ENCODE assay signal across 26 cellular contexts in genomic region chr22:26226538-26227297, GRCh38. TPM values are rescaled to one million over a fixed set of nuclear protein-coding genes. Genes with fewer than 3 reads are reported as not detected.
"Had no signal": no experiment of that assay in that cellular context is flagged by ENCODE, and none has a peak within 500 bp of the region (broad histone marks: within the 10 kb centered on the region; RNA-seq: fewer than 3 reads in every experiment).

No MANE protein-coding gene starts in this region.

- H3K27ac Mint-ChIP-seq: activated B cell treated with CpG ODN at 0.5 μM for 24 hours; activated CD4-positive, alpha-beta memory T cell treated with anti-CD3 and anti-CD28 coated beads for 36 hours; activated CD4-positive, alpha-beta T cell treated with anti-CD3 and anti-CD28 coated beads, Interleukin-2, amount 10 ng/mL, durations not matched to agents 24 days and 14 days; activated naive CD4-positive, alpha-beta T cell treated with anti-CD3 and anti-CD28 coated beads for 36 hours; activated naive CD8-positive, alpha-beta T cell; activated T-helper 17 cell treated with anti-CD3 and anti-CD28 coated beads, Interleukin-2, amount 50 U/mL, for 72 hours; T-helper 1 cell treated with Interleukin-12 subunit alpha and Interleukin-12 subunit beta and Interleukin-4 antibody, amounts not matched to agents 30 μg/mL and 1 μg/mL, for 36 hours had no signal

- H3K27me3 Mint-ChIP-seq: activated B cell treated with CpG ODN at 0.5 μM for 24 hours; activated CD4-positive, alpha-beta memory T cell treated with anti-CD3 and anti-CD28 coated beads for 36 hours; activated CD4-positive, alpha-beta T cell treated with anti-CD3 and anti-CD28 coated beads, Interleukin-2, amount 10 ng/mL, durations not matched to agents 24 days and 14 days had no signal

- H3K4me1 ChIP-seq: SJSA1 had no signal

- DNase-seq: activated B cell treated with CpG ODN at 0.5 μM for 24 hours; activated CD4-positive, alpha-beta memory T cell treated with anti-CD3 and anti-CD28 coated beads for 36 hours; activated CD4-positive, alpha-beta T cell treated with anti-CD3 and anti-CD28 coated beads for 1 hour; activated CD4-positive, alpha-beta T cell treated with anti-CD3 and anti-CD28 coated beads, Interleukin-2, amount 10 ng/mL, durations not matched to agents 24 days and 14 days; activated CD8-positive, alpha-beta memory T cell treated with anti-CD3 and anti-CD28 coated beads for 24 hours; activated gamma-delta T cell; activated naive CD4-positive, alpha-beta T cell treated with anti-CD3 and anti-CD28 coated beads for 36 hours; activated T-cell treated with anti-CD3 and anti-CD28 coated beads, Interleukin-2, amount 50 U/mL, for 48 hours; amygdala; brain microvascular endothelial cell; Kasumi-1; KBM-7; NCI-H1105 treated with DMSO at 0.1 percent for 48 hours; NCI-H1436 treated with DMSO at 0.1 percent for 48 hours; NCI-H187 treated with DMSO at 0.1 percent for 48 hours; NCI-H2081 treated with DMSO at 0.1 percent for 48 hours; NCI-H524 treated with DMSO at 0.1 percent for 48 hours; NCI-H748 treated with DMSO at 0.1 percent for 48 hours; PC-3; SHP77; SW 1271 had no signal

- H3K9me3 ChIP-seq: SJSA1 had no signal

- H3K4me3 Mint-ChIP-seq: activated B cell treated with CpG ODN at 0.5 μM for 24 hours; activated CD4-positive, alpha-beta memory T cell treated with anti-CD3 and anti-CD28 coated beads for 36 hours; activated CD4-positive, alpha-beta T cell treated with anti-CD3 and anti-CD28 coated beads, Interleukin-2, amount 10 ng/mL, durations not matched to agents 24 days and 14 days; activated naive CD4-positive, alpha-beta T cell treated with anti-CD3 and anti-CD28 coated beads for 36 hours; activated naive CD8-positive, alpha-beta T cell; activated T-helper 17 cell treated with anti-CD3 and anti-CD28 coated beads, Interleukin-2, amount 50 U/mL, for 72 hours; T-helper 1 cell treated with Interleukin-12 subunit alpha and Interleukin-12 subunit beta and Interleukin-4 antibody, amounts not matched to agents 30 μg/mL and 1 μg/mL, for 36 hours had no signal

- H3K9me3 Mint-ChIP-seq: activated CD4-positive, alpha-beta T cell treated with anti-CD3 and anti-CD28 coated beads, Interleukin-2, amount 10 ng/mL, durations not matched to agents 24 days and 14 days; activated T-helper 17 cell treated with anti-CD3 and anti-CD28 coated beads, Interleukin-2, amount 50 U/mL, for 72 hours; T-helper 1 cell treated with Interleukin-12 subunit alpha and Interleukin-12 subunit beta and Interleukin-4 antibody, amounts not matched to agents 30 μg/mL and 1 μg/mL, for 36 hours had no signal

- H3K27ac ChIP-seq: brain microvascular endothelial cell, SJSA1 had no signal

- H3K36me3 Mint-ChIP-seq: activated CD4-positive, alpha-beta memory T cell treated with anti-CD3 and anti-CD28 coated beads for 36 hours; activated naive CD8-positive, alpha-beta T cell had no signal

- H3K4me3 ChIP-seq: SJSA1 had no signal

- ATAC-seq: activated T-helper 17 cell treated with anti-CD3 and anti-CD28 coated beads, Interleukin-2, amount 50 U/mL, for 72 hours; PC-3; SK-N-SH treated with all-trans-retinoic acid at 6 μM for 48 hours had no signal

- H3K27me3 ChIP-seq: brain microvascular endothelial cell, SJSA1 had no signal

- H3K36me3 ChIP-seq: brain microvascular endothelial cell, SJSA1 had no signal

- H3K4me1 Mint-ChIP-seq: activated B cell treated with CpG ODN at 0.5 μM for 24 hours; activated CD4-positive, alpha-beta T cell treated with anti-CD3 and anti-CD28 coated beads, Interleukin-2, amount 10 ng/mL, durations not matched to agents 24 days and 14 days; activated T-helper 17 cell treated with anti-CD3 and anti-CD28 coated beads, Interleukin-2, amount 50 U/mL, for 72 hours had no signal

RNA-seq across cellular contexts. Expression of gene SEZ6L, which starts 57.5 kb away (rescaled TPM):
- total RNA-seq: activated B cell treated with CpG ODN at 0.5 μM for 24 hours; activated CD4-positive, alpha-beta memory T cell treated with anti-CD3 and anti-CD28 coated beads for 36 hours; activated CD4-positive, alpha-beta T cell treated with anti-CD3 and anti-CD28 coated beads, Interleukin-2, amount 10 ng/mL, durations not matched to agents 24 days and 14 days; activated naive CD4-positive, alpha-beta T cell treated with anti-CD3 and anti-CD28 coated beads for 36 hours; PC-3; SJSA1 had no signal
